In genomic region chr1:158145173-158145719, GRCh38 we compare ENCODE assay signal across 10 cellular contexts. TPM values are rescaled to one million over a fixed set of nuclear protein-coding genes. Genes with fewer than 3 reads are reported as not detected.
A peak's percentile ranks its signal among the peaks of the same experiment; 100 is the strongest.
DNase-seq lines count a peak whose midpoint lies in the region; ATAC-seq, FAIRE-seq and TF ChIP-seq lines count a peak whose summit lies in the region.
"Had no signal": no experiment of that assay in that cellular context is flagged by ENCODE, and none has a peak within 500 bp of the region (broad histone marks: within the 10 kb centered on the region; RNA-seq: fewer than 3 reads in every experiment).

No MANE protein-coding gene starts in this region.

- CTCF ChIA-PET in HepG2 (lab: Yijun Ruan, JAX; ENCODE audit: low intra/inter-chr PET ratio, low total read pairs): no interaction called here

- no peaks in the 10 kb centered on the region for H3K36me3 ChIP-seq in right lobe of liver
- no peaks in the 10 kb centered on the region for H3K36me3 ChIP-seq in HepG2 (replicated peaks in 1 of 2; ENCODE audit: control insufficient read depth in 1 of 2, insufficient read depth in 2 of 2, low read length in 2 of 2)
- H3K36me3 ChIP-seq in aorta (ENCODE audit: control insufficient read depth in 1 of 2, insufficient read depth in 2 of 2, low read length in 1 of 2): no peaks in the 10 kb centered on the region
- H3K36me3 ChIP-seq: WERI-Rb-1 had no signal

- no peaks in the 10 kb centered on the region for H3K9me3 ChIP-seq in right lobe of liver
- H3K9me3 ChIP-seq in HepG2 (ENCODE audit: low read length): no peaks in the 10 kb centered on the region
- no peaks in the 10 kb centered on the region for H3K9me3 ChIP-seq in aorta (ENCODE audit: control insufficient read depth, low read length)

- H3K79me2 ChIP-seq in HepG2 (ENCODE audit: insufficient read depth, low read length): no peaks in the 10 kb centered on the region

- TF ChIP-seq POLR2A in right lobe of liver (IDR thresholded peaks at IDR 0.05) (no peak), HepG2 (IDR thresholded peaks at IDR 0.05; ENCODE audit: insufficient read depth in 1 of 2, low read depth in 2 of 2, low read length in 2 of 2) (no peak)

- no peak overlapping the region for H3K4me2 ChIP-seq in HepG2 (ENCODE audit: low read depth, low read length)

- H2AFZ ChIP-seq in HepG2 (ENCODE audit: low read length): no peak overlapping the region

- no peaks in the 10 kb centered on the region for H4K20me1 ChIP-seq in HepG2 (ENCODE audit: insufficient read depth, low read length)

- POLR2A ChIA-PET in HepG2 (lab: Yijun Ruan, JAX): no interaction called here

- DNase-seq in right lobe of liver (peak in 2 of 3 donors; percentile 28 to 70), HepG2 (ENCODE audit: low spot score) (no peak), choroid plexus epithelial cell (ENCODE audit: low read depth) (peak; percentile 44), hypothalamus (lab: John Stamatoyannopoulos, UW) (peak in 29 of 51 donors; percentile 5 to 71 (median 23)), aorta (peak; percentile 64 to 83), GF-D8 (lab: John Stamatoyannopoulos, UW) (no peak), LoVo (ENCODE audit: low spot score) (no peak)
- DNase-seq: naive B cell, WERI-Rb-1 had no signal

- intact Hi-C loops in right lobe of liver (cut with DNase I) (no loop called here), HepG2 (cut with micrococcal nuclease; ENCODE audit: unreplicated experiment) (no loop called here), aorta (cut with DNase I) (no loop called here)

- no TSS peak for BruUV-seq in HepG2 (replicated peaks; lab: Mats Ljungman, UMichigan)

- H3K4me1 ChIP-seq in right lobe of liver (peaks cover 0 to 9% (median 6%) of the 10 kb centered on the region in 4 donors), HepG2 (ENCODE audit: insufficient read depth, low read length) (no peaks in the 10 kb centered on the region), aorta (ENCODE audit: control insufficient read depth in 1 of 2, insufficient read depth in 2 of 2, low read length in 2 of 2) (peaks cover 0 to 2% of the 10 kb centered on the region in 2 donors)

- no peak for TF ChIP-seq RAD21 in HepG2 (CRISPR knock-in tag; IDR thresholded peaks at IDR 0.05)

- ATAC-seq in right lobe of liver (no peak), HepG2 (no peak), aorta (ENCODE audit: low FRiP score) (no peak), HG03442 (IDR thresholded peaks at IDR 0.05; ENCODE audit: unreplicated experiment) (no peak)

- TF ChIP-seq EP300 in HepG2 (IDR thresholded peaks at IDR 0.05; ENCODE audit: low read depth in 2 of 2, low read length in 2 of 2): no peak
- no peak for TF ChIP-seq EP300 in HepG2 (CRISPR knock-in tag; IDR thresholded peaks at IDR 0.05; ENCODE audit: borderline replicate concordance)

- in situ Hi-C loops in HepG2 (cut with HindIII; ENCODE audit: extremely low pct_ligation_motif_present, low pct_unique_long_range_greater_than_20kb): no loop called here

- no peaks in the 10 kb centered on the region for H3K27me3 ChIP-seq in right lobe of liver
- no peaks in the 10 kb centered on the region for H3K27me3 ChIP-seq in HepG2 (ENCODE audit: control insufficient read depth in 1 of 2, insufficient read depth in 2 of 2, low read length in 2 of 2)
- no peaks in the 10 kb centered on the region for H3K27me3 ChIP-seq in aorta (ENCODE audit: control insufficient read depth in 1 of 2, insufficient read depth in 2 of 2, low read length in 1 of 2)

- no peak for TF ChIP-seq CTCF in right lobe of liver (IDR thresholded peaks at IDR 0.05)
- TF ChIP-seq CTCF in HepG2 (CRISPR knock-in tag; IDR thresholded peaks at IDR 0.05): no peak
- no peak for TF ChIP-seq CTCF in choroid plexus epithelial cell (conservative IDR thresholded peaks at IDR 0.05; ENCODE audit: low read depth, low read length)

- no peak for FAIRE-seq in HepG2 (lab: Jason Lieb, UNC)

- H3K27ac ChIP-seq in right lobe of liver: no peak overlapping the region
- H3K27ac ChIP-seq in HepG2 (ENCODE audit: extremely low read length, insufficient read depth, low read length): no peak overlapping the region
- H3K27ac ChIP-seq in aorta (ENCODE audit: low read depth in 1 of 2, low read length in 2 of 2): no peak overlapping the region
- H3K27ac ChIP-seq: WERI-Rb-1 had no signal

- no peak overlapping the region for H3K4me3 ChIP-seq in right lobe of liver
- no peak overlapping the region for H3K4me3 ChIP-seq in HepG2 (replicated peaks in 1 of 3; ENCODE audit: insufficient read depth in 1 of 3, low read depth in 2 of 3, low read length in 3 of 3)
- H3K4me3 ChIP-seq in choroid plexus epithelial cell (ENCODE audit: low read depth, low read length): no peak overlapping the region
- H3K4me3 ChIP-seq in aorta (ENCODE audit: low read length in 2 of 2): no peak overlapping the region

- H3K9ac ChIP-seq in HepG2 (ENCODE audit: insufficient read depth, low read depth, low read length): no peak overlapping the region

TF ChIP-seq in HepG2, 621 proteins besides CTCF, POLR2A, EP300 and RAD21 (continues in another document):
- TF ChIP-seq SP2 (CRISPR knock-in tag; IDR thresholded peaks at IDR 0.05): no peak
- no peak for TF ChIP-seq BRF2 (CRISPR knock-in tag; IDR thresholded peaks at IDR 0.05)
- no peak for TF ChIP-seq MAFG (CRISPR knock-in tag; IDR thresholded peaks at IDR 0.05)
- TF ChIP-seq ZNF431 (CRISPR knock-in tag; IDR thresholded peaks at IDR 0.05; ENCODE audit: borderline replicate concordance, low read depth): no peak
- no peak for TF ChIP-seq NFYC (CRISPR knock-in tag; IDR thresholded peaks at IDR 0.05)
- TF ChIP-seq ZNF20 (CRISPR knock-in tag; IDR thresholded peaks at IDR 0.05): no peak
- TF ChIP-seq KLF12 (CRISPR knock-in tag; IDR thresholded peaks at IDR 0.05; ENCODE audit: borderline replicate concordance): no peak
- no peak for TF ChIP-seq ZNF207 (IDR thresholded peaks at IDR 0.05; ENCODE audit: borderline replicate concordance)
- TF ChIP-seq ZNF562 (CRISPR knock-in tag; IDR thresholded peaks at IDR 0.05; ENCODE audit: borderline replicate concordance): no peak
- no peak for TF ChIP-seq HMGXB4 (CRISPR knock-in tag; IDR thresholded peaks at IDR 0.05; ENCODE audit: borderline replicate concordance in 1 of 2, low read depth in 1 of 2)
- no peak for TF ChIP-seq ZNF724P (CRISPR knock-in tag; IDR thresholded peaks at IDR 0.05; ENCODE audit: borderline replicate concordance)
- no peak for TF ChIP-seq NR2C2 (CRISPR knock-in tag; IDR thresholded peaks at IDR 0.05; ENCODE audit: borderline replicate concordance)
- no peak for TF ChIP-seq NR3C1 (CRISPR knock-in tag; IDR thresholded peaks at IDR 0.05)

RNA-seq across cellular contexts. Expression of gene CD1D, which starts 35.4 kb away (rescaled TPM):
- total RNA-seq in right lobe of liver: 1 to 10 TPM; 5.4 to 8.9 (median 7.1) TPM
- not detected in 2 replicates for total RNA-seq in HepG2 (2016; rRNA removed; fragmentation: Illumina TruSeq; extraction: Trizol)
- not detected in 2 replicates for total RNA-seq in HepG2 (2016; cell fraction: cytosol; rRNA removed; fragmentation: Illumina TruSeq; extraction: Trizol; ENCODE audit: low read depth)
- not detected in 2 replicates for total RNA-seq in HepG2 (2016; cell fraction: insoluble cytoplasmic fraction; rRNA removed; fragmentation: Illumina TruSeq; extraction: Trizol)
- not detected in 2 replicates for total RNA-seq in HepG2 (2016; cell fraction: membrane; rRNA removed; fragmentation: Illumina TruSeq; extraction: Trizol)
- total RNA-seq in HepG2 (2016; cell fraction: nucleus; rRNA removed; fragmentation: Illumina TruSeq; extraction: Trizol): not detected in 2 replicates
- polyA plus RNA-seq in HepG2 (2011; rRNA removed): not detected in 2 replicates
- polyA plus RNA-seq in HepG2 (2011; cell fraction: cytosol; rRNA removed): not detected in 2 replicates
- not detected in 2 replicates for polyA plus RNA-seq in HepG2 (2011; cell fraction: nucleus; rRNA removed)
- polyA plus RNA-seq in HepG2 (2012): not detected in 2 replicates
- not detected in 2 replicates for polyA plus RNA-seq in HepG2 (2016; cell fraction: cytosol; fragmentation: Illumina TruSeq; extraction: Trizol; ENCODE audit: low read depth)
- not detected in 2 replicates for polyA plus RNA-seq in HepG2 (2016; cell fraction: insoluble cytoplasmic fraction; fragmentation: Illumina TruSeq; extraction: Trizol; ENCODE audit: low read depth)
- polyA plus RNA-seq in HepG2 (2016; cell fraction: membrane; fragmentation: Illumina TruSeq; extraction: Trizol; ENCODE audit: low read depth): not detected in 2 replicates
- not detected in 2 replicates for polyA plus RNA-seq in HepG2 (2016; cell fraction: nucleus; fragmentation: Illumina TruSeq; extraction: Trizol; ENCODE audit: insufficient read depth, low read depth)
- not detected in 2 replicates for polyA minus RNA-seq in HepG2 (2011; rRNA and poly(A)+ RNA removed; ENCODE audit: low replicate concordance)
- polyA minus RNA-seq in HepG2 (2011; cell fraction: cytosol; rRNA and poly(A)+ RNA removed): not detected in 2 replicates
- not detected in 2 replicates for polyA minus RNA-seq in HepG2 (2011; cell fraction: nucleus; rRNA and poly(A)+ RNA removed)
- 1 to 10 TPM; 2.0 to 3.3 TPM for total RNA-seq in aorta
- under 1 TPM; 0.59 to 0.63 TPM for polyA plus RNA-seq in aorta

Comparison
In these comparisons a context has a peak if more than half of its experiments do, and no peak if none do; other contexts are left out.
1. DNase-seq: peak in right lobe of liver (2 of 3), choroid plexus epithelial cell (single experiment), hypothalamus (29 of 51) and aorta (2 of 2); none in HepG2 (single experiment), GF-D8 (single experiment) and LoVo (single experiment).